In genomic region chr17:81097943-81098308, GRCh38 we compare ENCODE assay signal across 8 cellular contexts.
DNase-seq lines count a peak whose midpoint lies in the region; ATAC-seq and TF ChIP-seq lines count a peak whose summit lies in the region.

No MANE protein-coding gene starts in this region.

- H3K4me3 ChIP-seq in AG04449 (ENCODE audit: low read depth, low read length): peak overlapping the region; percentile 52
- H3K4me3 ChIP-seq in HUES48 (ENCODE audit: low read depth, low read length): no peak overlapping the region
- H3K4me3 ChIP-seq in mammary epithelial cell (replicated peaks in 1 of 3; ENCODE audit: insufficient read depth in 1 of 3, low read depth in 2 of 3, low read length in 3 of 3): peak overlapping the region in 1 of 3 experiments; percentile 4
- no peak overlapping the region for H3K4me3 ChIP-seq in muscle layer of duodenum (ENCODE audit: low read depth in 1 of 2, low read length in 2 of 2)

- no peak for ATAC-seq in GM18505 (IDR thresholded peaks at IDR 0.05; ENCODE audit: unreplicated experiment)

- 70% methylated on average over 13 of the region's 13 CpGs for WGBS in mammary epithelial cell (ENCODE audit: low coverage, missing lambda C conversion rate)

- H3K79me2 ChIP-seq in mammary epithelial cell (ENCODE audit: insufficient read depth, low read length): no peaks in the 10 kb centered on the region

- BruUV-seq in mammary epithelial cell (replicated peaks; lab: Mats Ljungman, UMichigan): no TSS peak

- TF ChIP-seq CTCF in AG04449 (IDR thresholded peaks at IDR 0.05; ENCODE audit: insufficient read depth, low read length, missing control alignments) (no peak), mammary epithelial cell (conservative IDR thresholded peaks at IDR 0.05 in 1 of 2, IDR thresholded peaks at IDR 0.05 in 1 of 2; ENCODE audit: extremely low read depth in 1 of 2, insufficient read depth in 1 of 2, low read depth in 1 of 2, low read length in 2 of 2) (no peak), GM20000 (IDR thresholded peaks at IDR 0.05; ENCODE audit: extremely low read depth, missing control alignments) (no peak)

- dilution Hi-C loops in mammary epithelial cell (cut with HindIII; ENCODE audit: low sequenced_read_pairs): no loop called here

- no peak overlapping the region for H2AFZ ChIP-seq in mammary epithelial cell (ENCODE audit: low read depth, low read length)

- intact Hi-C loops in mammary epithelial cell (cut with micrococcal nuclease): loop anchor here (1.0 kb wide), 1 partner anchor 109 kb away; no protein-coding TSS in a partner anchor

- H3K4me1 ChIP-seq in HUES48 (ENCODE audit: control insufficient read depth, insufficient read depth, low read length) (peaks cover 18% of the 10 kb centered on the region), mammary epithelial cell (ENCODE audit: insufficient read depth, low read length) (peaks cover 55% of the 10 kb centered on the region), muscle layer of duodenum (ENCODE audit: control insufficient read depth in 1 of 2, insufficient read depth in 2 of 2, low read length in 2 of 2) (peaks cover 13 to 53% of the 10 kb centered on the region in 2 donors)

- H3K9me3 ChIP-seq in HUES48 (ENCODE audit: control insufficient read depth, insufficient read depth, low read length) (no peaks in the 10 kb centered on the region), mammary epithelial cell (replicated peaks; ENCODE audit: insufficient read depth, low read length) (no peaks in the 10 kb centered on the region), muscle layer of duodenum (ENCODE audit: control insufficient read depth in 1 of 2, low read length in 2 of 2) (no peaks in the 10 kb centered on the region)

- no peaks in the 10 kb centered on the region for H3K36me3 ChIP-seq in HUES48 (ENCODE audit: control insufficient read depth, insufficient read depth, low read length)
- H3K36me3 ChIP-seq in mammary epithelial cell (ENCODE audit: insufficient read depth, low read length): no peaks in the 10 kb centered on the region
- H3K36me3 ChIP-seq in muscle layer of duodenum (ENCODE audit: control insufficient read depth in 1 of 2, insufficient read depth in 2 of 2, low read length in 2 of 2): peaks cover 6 to 20% of the 10 kb centered on the region in 2 donors

- H3K27ac ChIP-seq in HUES48 (ENCODE audit: low read depth, low read length) (peak overlapping the region; percentile 35), mammary epithelial cell (ENCODE audit: insufficient read depth, low read depth, low read length) (peak overlapping the region; percentile 66), muscle layer of duodenum (ENCODE audit: low read length) (peak overlapping the region; percentile 83)

- in situ Hi-C loops in mammary epithelial cell (cut with MboI; ENCODE audit: low sequenced_read_pairs in 2 of 2): loop anchor here in 1 of 2 donors (5.0 kb wide), 1 partner anchor 66 kb away; no protein-coding TSS in a partner anchor

- CTCF ChIA-PET in AG04449 (lab: Yijun Ruan, JAX) (interaction anchor here (0.8 to 7.8 kb wide), 39 partner anchors 8 to 687 kb away, joined by 3 to 178 read pairs (median 7); partner anchors contain the start of genes CEP131 and CHMP6), mammary epithelial cell (lab: Charles Lee; ENCODE audit: low non-redundant PET) (no interaction called here)

- H3K9ac ChIP-seq in HUES48 (ENCODE audit: low read depth, low read length) (no peak overlapping the region), mammary epithelial cell (ENCODE audit: insufficient read depth, low read length) (peak overlapping the region; percentile 41)

- DNase-seq in AG04449 (ENCODE audit: low read depth, low spot score) (no peak), mammary epithelial cell (peak; percentile 61), DMS114 treated with DMSO at 0.1 percent for 48 hours (lab: John Stamatoyannopoulos, UW; ENCODE audit: unreplicated experiment) (no peak), GM20000 (ENCODE audit: low spot score) (no peak)
- no peak for DNase-seq in stimulated activated CD4-positive, alpha-beta T cell treated with anti-CD3 and anti-CD28 coated beads, Interleukin-12 subunit alpha, Interleukin-12 subunit beta, amount 100 ng/mL, for 4 hours

- TF ChIP-seq POLR2A in GM18505 (IDR thresholded peaks at IDR 0.05; ENCODE audit: borderline replicate concordance, extremely low read depth, insufficient read depth, insufficient read length): no peak

- H3K4me2 ChIP-seq in mammary epithelial cell (ENCODE audit: insufficient read depth, low read depth, low read length): peak overlapping the region; percentile 78

- H3K27me3 ChIP-seq in HUES48 (ENCODE audit: control insufficient read depth, insufficient read depth, low read length): no peaks in the 10 kb centered on the region
- no peaks in the 10 kb centered on the region for H3K27me3 ChIP-seq in mammary epithelial cell (ENCODE audit: insufficient read depth, low read length)
- H3K27me3 ChIP-seq in muscle layer of duodenum (ENCODE audit: low read depth, low read length): no peaks in the 10 kb centered on the region

- no peaks in the 10 kb centered on the region for H4K20me1 ChIP-seq in mammary epithelial cell (ENCODE audit: insufficient read depth, low read length)

- POLR2A ChIA-PET in AG04449 (lab: Yijun Ruan, JAX): interaction anchor here (0.6 to 1.0 kb wide), 2 partner anchors 9 to 63 kb away, joined by 5 read pairs; partner anchors contain the start of gene BAIAP2
